In genomic region chr10:30453764-30454527, GRCh38 we compare ENCODE assay signal across 10 cellular contexts. TPM values are rescaled to one million over a fixed set of nuclear protein-coding genes. Genes with fewer than 3 reads are reported as not detected.
DNase-seq lines count a peak whose midpoint lies in the region; ATAC-seq, FAIRE-seq and TF ChIP-seq lines count a peak whose summit lies in the region.
"Had no signal": no experiment of that assay in that cellular context is flagged by ENCODE, and none has a peak within 500 bp of the region (broad histone marks: within the 10 kb centered on the region; RNA-seq: fewer than 3 reads in every experiment).

No MANE protein-coding gene starts in this region.

- H3K9me3 Mint-ChIP-seq in IgD-negative memory B cell, result no peaks in the 10 kb centered on the region
- H3K9me3 Mint-ChIP-seq: activated CD4-positive, alpha-beta T cell treated with anti-CD3 and anti-CD28 coated beads, Interleukin-2, amount 10 ng/mL, durations not matched to agents 24 days and 14 days had no signal

- no peaks in the 10 kb centered on the region for H3K4me1 ChIP-seq in K562 (replicated peaks in 1 of 2; ENCODE audit: control insufficient read depth in 2 of 2, insufficient read depth in 2 of 2, low read length in 2 of 2)
- H3K4me1 ChIP-seq in right lobe of liver, result no peaks in the 10 kb centered on the region
- peaks cover 26% of the 10 kb centered on the region for H3K4me1 ChIP-seq in stomach smooth muscle (ENCODE audit: control insufficient read depth, insufficient read depth, low read length)

- ATAC-seq in K562 (no peak), right lobe of liver (no peak), HG03159 (IDR thresholded peaks at IDR 0.05; ENCODE audit: unreplicated experiment) (no peak)

- no peak overlapping the region for H3K27ac ChIP-seq in K562 (ENCODE audit: extremely low read depth, low read depth, low read length)
- H3K27ac ChIP-seq in right lobe of liver, result peak overlapping the region; percentile 1 to 71 (median 30)
- peak overlapping the region; percentile 62 for H3K27ac ChIP-seq in stomach smooth muscle (ENCODE audit: low read length)

- intact Hi-C loops in K562 (cut with micrococcal nuclease) (no loop called here), right lobe of liver (cut with DNase I) (no loop called here)

- DNase-seq in K562 (ENCODE audit: extremely low read depth in 1 of 4, low spot score in 3 of 4), result no peak
- no peak for DNase-seq in right lobe of liver
- DNase-seq in GM20000 (ENCODE audit: low spot score), result no peak
- DNase-seq in RCC 7860 (ENCODE audit: low spot score), result no peak
- DNase-seq: activated CD4-positive, alpha-beta T cell treated with anti-CD3 and anti-CD28 coated beads, Interleukin-2, amount 10 ng/mL, durations not matched to agents 24 days and 14 days; DMS79; SIG-M5 had no signal

- H2AFZ ChIP-seq in K562 (ENCODE audit: low read depth, low read length), result no peak overlapping the region

- 85% methylated on average over 6 of the region's 6 CpGs for WGBS in K562 (ENCODE audit: insufficient coverage, low coverage, missing lambda C conversion rate)
- 79% methylated on average over 5 of the region's 6 CpGs for WGBS in right lobe of liver (ENCODE audit: insufficient coverage, low coverage, low lambda C conversion rate, missing lambda C conversion rate)

- H3K9me3 ChIP-seq in K562 (replicated peaks; ENCODE audit: control insufficient read depth, insufficient read depth, low read depth, low read length) (no peaks in the 10 kb centered on the region), right lobe of liver (no peaks in the 10 kb centered on the region), stomach smooth muscle (ENCODE audit: control insufficient read depth in 2 of 2, low read length in 2 of 2) (no peaks in the 10 kb centered on the region)

- peak overlapping the region in 2 of 4 donors; percentile 77 to 79 for H3K4me3 Mint-ChIP-seq in IgD-negative memory B cell
- H3K4me3 Mint-ChIP-seq: activated CD4-positive, alpha-beta T cell treated with anti-CD3 and anti-CD28 coated beads, Interleukin-2, amount 10 ng/mL, durations not matched to agents 24 days and 14 days had no signal

- H3K79me2 ChIP-seq in K562 (ENCODE audit: control insufficient read depth, insufficient read depth, low read length), result no peaks in the 10 kb centered on the region

- no peak overlapping the region for H3K4me2 ChIP-seq in K562 (ENCODE audit: insufficient read depth, low read length)

- H3K36me3 ChIP-seq in K562 (ENCODE audit: control insufficient read depth, insufficient read depth, low read length), result peaks cover 68% of the 10 kb centered on the region
- H3K36me3 ChIP-seq in right lobe of liver, result peaks cover 3 to 42% (median 6%) of the 10 kb centered on the region in 4 donors
- peaks cover 21 to 29% of the 10 kb centered on the region in 2 donors for H3K36me3 ChIP-seq in stomach smooth muscle (ENCODE audit: control insufficient read depth in 2 of 2, insufficient read depth in 2 of 2, low read length in 2 of 2)

- FAIRE-seq in K562 (lab: Jason Lieb, UNC), result no peak
- no peak for FAIRE-seq in RCC 7860 (lab: Jason Lieb, UNC)

- no peaks in the 10 kb centered on the region for H3K9me1 ChIP-seq in K562 (ENCODE audit: control insufficient read depth, insufficient read depth, low read length)

- CTCF ChIA-PET in K562 (lab: Yijun Ruan, JAX; ENCODE audit: low intra/inter-chr PET ratio), result interaction anchor here (0.6 kb wide), 1 partner anchor 14 kb away, joined by 6 read pairs; no protein-coding TSS in a partner anchor

- TF ChIP-seq CTCF in K562 (IDR thresholded peaks at IDR 0.05 in 2 of 3, conservative IDR thresholded peaks at IDR 0.05 in 1 of 3; ENCODE audit: insufficient read depth in 2 of 3, low read depth in 1 of 3, low read length in 3 of 3), result no peak
- TF ChIP-seq CTCF in right lobe of liver (IDR thresholded peaks at IDR 0.05), result no peak
- TF ChIP-seq CTCF in GM20000 (IDR thresholded peaks at IDR 0.05; ENCODE audit: extremely low read depth, missing control alignments), result no peak

- TF ChIP-seq RAD21 in K562 (CRISPR knock-in tag; conservative IDR thresholded peaks at IDR 0.05 in 1 of 2, IDR thresholded peaks at IDR 0.05 in 1 of 2), result no peak

- no peak for TF ChIP-seq POLR2A in K562 (conservative IDR thresholded peaks at IDR 0.05)
- no peak for TF ChIP-seq POLR2A in right lobe of liver (IDR thresholded peaks at IDR 0.05)

- POLR2A ChIA-PET in K562 (lab: Yijun Ruan, JAX), result interaction anchor here (1.0 kb wide), 1 partner anchor 14 kb away, joined by 3 read pairs; no protein-coding TSS in a partner anchor

- H3K4me1 Mint-ChIP-seq in IgD-negative memory B cell, result peaks cover 25 to 28% (median 26%) of the 10 kb centered on the region in 3 donors

- H3K36me3 Mint-ChIP-seq in IgD-negative memory B cell, result peaks cover 12% of the 10 kb centered on the region

- no peak for TF ChIP-seq EP300 in K562 (IDR thresholded peaks at IDR 0.05; ENCODE audit: low read length)

- no peaks in the 10 kb centered on the region for H3K27me3 ChIP-seq in K562 (ENCODE audit: control insufficient read depth in 2 of 2, insufficient read depth in 2 of 2, low read length in 2 of 2)
- no peaks in the 10 kb centered on the region for H3K27me3 ChIP-seq in right lobe of liver
- no peaks in the 10 kb centered on the region for H3K27me3 ChIP-seq in stomach smooth muscle (ENCODE audit: control insufficient read depth in 1 of 2, insufficient read depth in 2 of 2, low read length in 2 of 2)

- in situ Hi-C loops in K562 (cut with MboI), result no loop called here

- H3K27ac Mint-ChIP-seq in IgD-negative memory B cell, result peak overlapping the region; percentile 53 to 86 (median 76)
- H3K27ac Mint-ChIP-seq: activated CD4-positive, alpha-beta T cell treated with anti-CD3 and anti-CD28 coated beads, Interleukin-2, amount 10 ng/mL, durations not matched to agents 24 days and 14 days had no signal

- H3K27me3 Mint-ChIP-seq in IgD-negative memory B cell, result no peaks in the 10 kb centered on the region
- H3K27me3 Mint-ChIP-seq: activated CD4-positive, alpha-beta T cell treated with anti-CD3 and anti-CD28 coated beads, Interleukin-2, amount 10 ng/mL, durations not matched to agents 24 days and 14 days had no signal

- H3K9ac ChIP-seq in K562 (ENCODE audit: insufficient read depth in 1 of 2, low read depth in 2 of 2, low read length in 2 of 2), result no peak overlapping the region
- H3K9ac ChIP-seq in stomach smooth muscle (ENCODE audit: low read length in 2 of 2), result peak overlapping the region in 1 of 2 donors; percentile 23

- no peaks in the 10 kb centered on the region for H4K20me1 ChIP-seq in K562 (replicated peaks; ENCODE audit: control insufficient read depth, insufficient read depth, low read length)

- no TSS peak for BruUV-seq in K562 (replicated peaks; lab: Mats Ljungman, UMichigan)

- H3K4me3 ChIP-seq in K562, result no peak overlapping the region
- no peak overlapping the region for H3K4me3 ChIP-seq in right lobe of liver
- peak overlapping the region in 1 of 2 donors; percentile 35 for H3K4me3 ChIP-seq in stomach smooth muscle (ENCODE audit: low read length in 2 of 2)

TF ChIP-seq in K562, 482 proteins besides CTCF, POLR2A, EP300 and RAD21 (continues in another document):
- TF ChIP-seq SLC30A9 (CRISPR knock-in tag; IDR thresholded peaks at IDR 0.05) (no peak), U2AF1 (optimal IDR thresholded peaks at IDR 0.05; ENCODE audit: low read depth, low read length) (no peak), ZNF512 (tag; IDR thresholded peaks at IDR 0.05) (peak; percentile 63; the same call in 1 of the 2 replicates), ZNF121 (CRISPR knock-in tag; conservative IDR thresholded peaks at IDR 0.05) (peak; percentile 33)
- TF ChIP-seq, protein P1, sequence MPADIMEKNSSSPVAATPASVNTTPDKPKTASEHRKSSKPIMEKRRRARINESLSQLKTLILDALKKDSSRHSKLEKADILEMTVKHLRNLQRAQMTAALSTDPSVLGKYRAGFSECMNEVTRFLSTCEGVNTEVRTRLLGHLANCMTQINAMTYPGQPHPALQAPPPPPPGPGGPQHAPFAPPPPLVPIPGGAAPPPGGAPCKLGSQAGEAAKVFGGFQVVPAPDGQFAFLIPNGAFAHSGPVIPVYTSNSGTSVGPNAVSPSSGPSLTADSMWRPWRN (IDR thresholded peaks at IDR 0.05; ENCODE audit: low read depth), result no peak

RNA-seq across cellular contexts. Expression of gene MAP3K8, which starts 20.0 kb away (rescaled TPM):
- polyA plus RNA-seq in IgD-negative memory B cell (40.0 TPM), K562 (2011; rRNA removed) (23.6 and 26.3 TPM in 2 replicates), K562 (2014; fragmentation: Illumina TruSeq; extraction: Trizol) (11.5 and 12.0 TPM in 2 replicates), K562 (2014; fragmentation: Nextera tagmentation; extraction: Ambion mirVana) (10 to 100 TPM; 14.0 to 16.4 TPM), K562 (2014; rRNA removed) (12.9 and 14.7 TPM in 2 replicates)
- total RNA-seq in K562 (2011; cell fraction: chromatin; rRNA removed; ENCODE audit: low replicate concordance), result 21.7 and 52.3 TPM in 2 replicates
- 13.8 and 18.8 TPM in 2 replicates for total RNA-seq in K562 (2011; cell fraction: nucleolus; rRNA removed)
- 19.1 and 23.8 TPM in 2 replicates for total RNA-seq in K562 (2011; cell fraction: nucleoplasm; rRNA removed)
- total RNA-seq in K562 (2014; rRNA removed) (6.9 and 10.0 TPM in 2 replicates), K562 (2014; rRNA removed; fragmentation: Illumina TruSeq; extraction: Trizol) (13.5 and 13.6 TPM in 2 replicates), K562 (2015; rRNA removed; fragmentation: Illumina TruSeq; extraction: Trizol) (8.4 and 9.8 TPM in 2 replicates), K562 (2021) (14.1 and 15.7 TPM in 2 replicates), right lobe of liver (10 to 100 TPM in 1 of 6 experiments, 1 to 10 TPM in 5; 3.1 to 21.9 (median 6.1) TPM)
- 6.3 and 13.7 TPM in 2 replicates for polyA plus RNA-seq in K562 (2011; cell fraction: cytosol; rRNA removed)
- 15.7 and 29.1 TPM in 2 replicates for polyA plus RNA-seq in K562 (2011; cell fraction: nucleus; rRNA removed)
- polyA plus RNA-seq in K562 (2012), result 11.4 and 15.1 TPM in 2 replicates
- polyA minus RNA-seq in K562 (2011; rRNA and poly(A)+ RNA removed), result 14.3 and 25.8 TPM in 2 replicates
- 2.7 and 7.8 TPM in 2 replicates for polyA minus RNA-seq in K562 (2011; cell fraction: cytosol; rRNA and poly(A)+ RNA removed)
- polyA minus RNA-seq in K562 (2011; cell fraction: nucleus; rRNA and poly(A)+ RNA removed), result 7.5 and 22.9 TPM in 2 replicates
